In the genomic region with DNA sequence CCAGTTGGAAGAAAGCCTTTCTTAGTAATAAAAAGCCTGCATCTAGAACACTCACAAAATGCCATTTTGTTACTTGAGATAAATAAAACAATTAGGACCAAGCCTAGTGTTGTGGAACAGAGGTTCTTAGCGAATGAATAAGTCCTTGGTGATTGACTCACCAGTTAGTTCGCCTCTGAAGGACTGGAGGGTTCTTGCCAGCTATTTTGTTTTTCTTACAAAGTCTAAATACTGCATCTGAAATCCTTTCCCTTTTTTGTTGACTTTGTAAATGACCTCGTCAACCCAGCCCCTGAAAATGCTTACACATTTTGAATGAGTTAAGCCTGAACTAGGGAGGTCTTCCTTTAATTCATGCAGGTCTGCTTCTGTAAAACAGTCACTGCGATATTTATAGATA, we compare ENCODE assay signal across 1 cellular context.
TF ChIP-seq lines count a peak whose summit lies in the region.

No MANE protein-coding gene starts in this region.

TF ChIP-seq in liver, 16 proteins besides CTCF, POLR2A, EP300 and RAD21 (continued from another document):
- TF ChIP-seq HNF4A (conservative IDR thresholded peaks at IDR 0.05): peak; percentile 31 to 38
- no peak for TF ChIP-seq HNF4G (IDR thresholded peaks at IDR 0.05)
- TF ChIP-seq NR2F2 (IDR thresholded peaks at IDR 0.05): no peak
- no peak for TF ChIP-seq YY1 (IDR thresholded peaks at IDR 0.05)
- TF ChIP-seq, protein P1, sequence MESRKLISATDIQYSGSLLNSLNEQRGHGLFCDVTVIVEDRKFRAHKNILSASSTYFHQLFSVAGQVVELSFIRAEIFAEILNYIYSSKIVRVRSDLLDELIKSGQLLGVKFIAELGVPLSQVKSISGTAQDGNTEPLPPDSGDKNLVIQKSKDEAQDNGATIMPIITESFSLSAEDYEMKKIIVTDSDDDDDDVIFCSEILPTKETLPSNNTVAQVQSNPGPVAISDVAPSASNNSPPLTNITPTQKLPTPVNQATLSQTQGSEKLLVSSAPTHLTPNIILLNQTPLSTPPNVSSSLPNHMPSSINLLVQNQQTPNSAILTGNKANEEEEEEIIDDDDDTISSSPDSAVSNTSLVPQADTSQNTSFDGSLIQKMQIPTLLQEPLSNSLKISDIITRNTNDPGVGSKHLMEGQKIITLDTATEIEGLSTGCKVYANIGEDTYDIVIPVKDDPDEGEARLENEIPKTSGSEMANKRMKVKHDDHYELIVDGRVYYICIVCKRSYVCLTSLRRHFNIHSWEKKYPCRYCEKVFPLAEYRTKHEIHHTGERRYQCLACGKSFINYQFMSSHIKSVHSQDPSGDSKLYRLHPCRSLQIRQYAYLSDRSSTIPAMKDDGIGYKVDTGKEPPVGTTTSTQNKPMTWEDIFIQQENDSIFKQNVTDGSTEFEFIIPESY (IDR thresholded peaks at IDR 0.05): no peak
